In the genomic region with DNA sequence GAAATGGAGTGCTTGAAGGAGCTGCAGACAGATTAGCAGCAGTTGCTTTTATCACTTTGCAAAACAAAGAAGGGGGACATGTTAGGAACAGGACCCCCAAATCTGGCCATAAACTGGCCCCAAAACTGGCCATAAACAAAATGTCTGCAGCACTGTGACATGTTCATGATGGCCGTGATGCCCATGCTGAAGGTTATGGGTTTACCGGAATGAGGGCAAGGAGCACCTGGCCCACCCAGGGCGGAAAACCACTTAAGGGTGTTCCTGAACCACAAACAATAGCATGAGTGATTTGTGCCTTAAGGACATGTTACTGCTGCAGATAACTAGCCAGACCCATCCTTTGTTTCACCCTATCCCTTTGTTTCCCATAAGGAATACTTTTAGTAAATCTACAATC, we compare ENCODE assay signal across 23 cellular contexts.
DNase-seq lines count a peak whose midpoint lies in the region; ATAC-seq, FAIRE-seq and TF ChIP-seq lines count a peak whose summit lies in the region.
"Had no signal": no experiment of that assay in that cellular context is flagged by ENCODE, and none has a peak within 500 bp of the region (broad histone marks: within the 10 kb centered on the region; RNA-seq: fewer than 3 reads in every experiment).

No MANE protein-coding gene starts in this region.

- H3K9me3 ChIP-seq in HEK293 (ENCODE audit: control insufficient read depth, insufficient read depth, low read depth, low read length): no peaks in the 10 kb centered on the region
- peaks cover 21% of the 10 kb centered on the region for H3K9me3 ChIP-seq in K562 (replicated peaks; ENCODE audit: control insufficient read depth, insufficient read depth, low read depth, low read length)
- H3K9me3 ChIP-seq in endodermal cell (ENCODE audit: control insufficient read depth, low read length): peaks cover 93% of the 10 kb centered on the region
- H3K9me3 ChIP-seq: BE2C had no signal

- H3K4me2 ChIP-seq in K562 (ENCODE audit: insufficient read depth, low read length): no peak overlapping the region
- H3K4me2 ChIP-seq: BLaER1 had no signal

- H4K20me1 ChIP-seq in K562 (replicated peaks; ENCODE audit: control insufficient read depth, insufficient read depth, low read length): no peaks in the 10 kb centered on the region
- H4K20me1 ChIP-seq: BLaER1 had no signal

- no peak for TF ChIP-seq EP300 in K562 (IDR thresholded peaks at IDR 0.05; ENCODE audit: low read length)

- no peaks in the 10 kb centered on the region for H3K4me1 Mint-ChIP-seq in endodermal cell
- H3K4me1 Mint-ChIP-seq: CD14-positive monocyte; CD4-positive, alpha-beta memory T cell; CD4-positive, CD25-positive, alpha-beta regulatory T cell; CD8-positive, alpha-beta memory T cell had no signal

- no TSS peak for BruUV-seq in K562 (replicated peaks; lab: Mats Ljungman, UMichigan)

- H3K27ac Mint-ChIP-seq in endodermal cell: no peak overlapping the region
- H3K27ac Mint-ChIP-seq: CD14-positive monocyte; CD4-positive, alpha-beta memory T cell; CD4-positive, CD25-positive, alpha-beta regulatory T cell; CD8-positive, alpha-beta memory T cell had no signal

- FAIRE-seq in K562 (lab: Jason Lieb, UNC): no peak
- FAIRE-seq: A204.1, D721Med, G401.6, GM12891, GM19239 had no signal

- H3K27ac ChIP-seq in HEK293 (ENCODE audit: extremely low read depth, low read depth, low read length) (no peak overlapping the region), K562 (ENCODE audit: extremely low read depth, low read depth, low read length) (no peak overlapping the region), endodermal cell (ENCODE audit: low read depth, low read length) (no peak overlapping the region), caudate nucleus (ENCODE audit: low read depth, low read length) (no peak overlapping the region)
- H3K27ac ChIP-seq: BLaER1 had no signal

- H3K27me3 Mint-ChIP-seq in endodermal cell (ENCODE audit: insufficient read depth): no peaks in the 10 kb centered on the region
- H3K27me3 Mint-ChIP-seq: CD4-positive, alpha-beta memory T cell; CD4-positive, CD25-positive, alpha-beta regulatory T cell; CD8-positive, alpha-beta memory T cell had no signal

- H3K4me1 ChIP-seq in HEK293 (ENCODE audit: control insufficient read depth, insufficient read depth, low read length) (no peaks in the 10 kb centered on the region), K562 (replicated peaks in 1 of 2; ENCODE audit: control insufficient read depth in 2 of 2, insufficient read depth in 2 of 2, low read length in 2 of 2) (peaks cover 0 to 3% of the 10 kb centered on the region in 2 experiments; a peak in 2 of 5 replicates), endodermal cell (ENCODE audit: control insufficient read depth, insufficient read depth, low read length) (peaks cover 3% of the 10 kb centered on the region)
- H3K4me1 ChIP-seq: BE2C, BLaER1 had no signal

- TF ChIP-seq POLR2A in K562 (conservative IDR thresholded peaks at IDR 0.05): no peak

- peaks cover 76% of the 10 kb centered on the region for H3K9me3 Mint-ChIP-seq in endodermal cell

- in situ Hi-C loops in K562 (cut with MboI): no loop called here

- no peak for TF ChIP-seq RAD21 in K562 (CRISPR knock-in tag; conservative IDR thresholded peaks at IDR 0.05 in 1 of 2, IDR thresholded peaks at IDR 0.05 in 1 of 2)

- peaks cover 39% of the 10 kb centered on the region for H3K36me3 Mint-ChIP-seq in endodermal cell (ENCODE audit: low read depth)
- H3K36me3 Mint-ChIP-seq: CD14-positive monocyte; CD4-positive, alpha-beta memory T cell; CD4-positive, CD25-positive, alpha-beta regulatory T cell; CD8-positive, alpha-beta memory T cell had no signal

- CTCF ChIA-PET in HEK293 (lab: Yijun Ruan, JAX): no interaction called here
- CTCF ChIA-PET in K562 (lab: Yijun Ruan, JAX; ENCODE audit: low intra/inter-chr PET ratio): no interaction called here

- H3K27me3 ChIP-seq in K562 (ENCODE audit: control insufficient read depth in 2 of 2, insufficient read depth in 2 of 2, low read length in 2 of 2) (no peaks in the 10 kb centered on the region), endodermal cell (ENCODE audit: control insufficient read depth, insufficient read depth, low read length, poor library complexity, severe bottlenecking) (no peaks in the 10 kb centered on the region)
- H3K27me3 ChIP-seq: BE2C, BLaER1 had no signal

- no peak overlapping the region for H3K4me3 ChIP-seq in HEK293 (ENCODE audit: low read depth, low read length)
- no peak overlapping the region for H3K4me3 ChIP-seq in K562
- H3K4me3 ChIP-seq in endodermal cell (ENCODE audit: low read length): peak overlapping the region; percentile 41
- H3K4me3 ChIP-seq: BLaER1 had no signal

- intact Hi-C loops in K562 (cut with micrococcal nuclease): no loop called here

- no peak overlapping the region for H2AFZ ChIP-seq in K562 (ENCODE audit: low read depth, low read length)

- POLR2A ChIA-PET in HEK293 (lab: Yijun Ruan, JAX): no interaction called here
- POLR2A ChIA-PET in K562 (lab: Yijun Ruan, JAX): no interaction called here

- H3K4me3 Mint-ChIP-seq in endodermal cell: no peak overlapping the region
- H3K4me3 Mint-ChIP-seq: CD14-positive monocyte; CD4-positive, alpha-beta memory T cell; CD4-positive, CD25-positive, alpha-beta regulatory T cell; CD8-positive, alpha-beta memory T cell had no signal

- DNase-seq in K562 (ENCODE audit: extremely low read depth in 1 of 4, low spot score in 3 of 4) (no peak), endodermal cell (no peak), caudate nucleus (lab: John Stamatoyannopoulos, UW) (no peak), D341Med (ENCODE audit: low spot score) (no peak)
- DNase-seq: 8988T; ACHN; BE2C; C1 segment of cervical spinal cord; CD4-positive, alpha-beta memory T cell; CD4-positive, CD25-positive, alpha-beta regulatory T cell; CD8-positive, alpha-beta memory T cell; COR-L47; DMS79 treated with DMSO at 0.1 percent for 48 hours; GF-D8 had no signal

- H3K36me3 ChIP-seq in HEK293 (ENCODE audit: control insufficient read depth in 2 of 2, insufficient read depth in 1 of 2, low read length in 2 of 2) (no peaks in the 10 kb centered on the region), K562 (ENCODE audit: control insufficient read depth, insufficient read depth, low read length) (no peaks in the 10 kb centered on the region; the same call in 2 of the 3 replicates), endodermal cell (ENCODE audit: control insufficient read depth, insufficient read depth, low read length) (peaks cover 13% of the 10 kb centered on the region)
- H3K36me3 ChIP-seq: BE2C, BLaER1 had no signal

- H3K9ac ChIP-seq in K562 (ENCODE audit: insufficient read depth in 1 of 2, low read depth in 2 of 2, low read length in 2 of 2) (no peak overlapping the region), endodermal cell (ENCODE audit: extremely low read depth, low read length, poor library complexity, severe bottlenecking) (no peak overlapping the region)
- H3K9ac ChIP-seq: BLaER1 had no signal

- no peak for ATAC-seq in K562
- ATAC-seq in HG03039 (IDR thresholded peaks at IDR 0.05; ENCODE audit: unreplicated experiment): no peak

- H3K79me2 ChIP-seq in K562 (ENCODE audit: control insufficient read depth, insufficient read depth, low read length): no peaks in the 10 kb centered on the region

- TF ChIP-seq CTCF in HEK293 (tag by site-specific recombination; IDR thresholded peaks at IDR 0.05) (no peak), K562 (IDR thresholded peaks at IDR 0.05 in 2 of 3, conservative IDR thresholded peaks at IDR 0.05 in 1 of 3; ENCODE audit: insufficient read depth in 2 of 3, low read depth in 1 of 3, low read length in 3 of 3) (no peak), endodermal cell (conservative IDR thresholded peaks at IDR 0.05) (no peak)

- no peaks in the 10 kb centered on the region for H3K9me1 ChIP-seq in K562 (ENCODE audit: control insufficient read depth, insufficient read depth, low read length)

- WGBS in K562 (ENCODE audit: insufficient coverage, low coverage, missing lambda C conversion rate): 62% methylated on average over 3 of the region's 3 CpGs
- WGBS in endodermal cell (ENCODE audit: insufficient coverage in 1 of 2, insufficient read length in 1 of 2), 2 experiments: 61 to 63% methylated on average over 3 of the region's 3 CpGs

TF ChIP-seq in HEK293, 187 proteins besides CTCF, POLR2A, EP300 and RAD21 (continues in another document):
- no peak for TF ChIP-seq KLF8 (tag by site-specific recombination; IDR thresholded peaks at IDR 0.05)
- TF ChIP-seq HOXC10 (CRISPR knock-in tag; IDR thresholded peaks at IDR 0.05): no peak
- TF ChIP-seq SETDB1 (IDR thresholded peaks at IDR 0.05; ENCODE audit: insufficient read length, low read length): peak; percentile 57

TF ChIP-seq in K562, 482 proteins besides CTCF, POLR2A, EP300 and RAD21 (continues in another document):
- TF ChIP-seq KLF10 (CRISPR knock-in tag; IDR thresholded peaks at IDR 0.05) (no peak), LEF1 (IDR thresholded peaks at IDR 0.05) (no peak), TEAD4 (IDR thresholded peaks at IDR 0.05; ENCODE audit: low read length) (no peak), TEAD4 (CRISPR knock-in tag; IDR thresholded peaks at IDR 0.05; ENCODE audit: borderline replicate concordance) (no peak), FOXM1 (IDR thresholded peaks at IDR 0.05; ENCODE audit: low read depth) (no peak), FOXM1 (CRISPR knock-in tag; IDR thresholded peaks at IDR 0.05; ENCODE audit: low read depth) (no peak), SMC3 (conservative IDR thresholded peaks at IDR 0.05; ENCODE audit: insufficient read depth, low read depth, low read length) (no peak)
- TF ChIP-seq, protein P1, sequence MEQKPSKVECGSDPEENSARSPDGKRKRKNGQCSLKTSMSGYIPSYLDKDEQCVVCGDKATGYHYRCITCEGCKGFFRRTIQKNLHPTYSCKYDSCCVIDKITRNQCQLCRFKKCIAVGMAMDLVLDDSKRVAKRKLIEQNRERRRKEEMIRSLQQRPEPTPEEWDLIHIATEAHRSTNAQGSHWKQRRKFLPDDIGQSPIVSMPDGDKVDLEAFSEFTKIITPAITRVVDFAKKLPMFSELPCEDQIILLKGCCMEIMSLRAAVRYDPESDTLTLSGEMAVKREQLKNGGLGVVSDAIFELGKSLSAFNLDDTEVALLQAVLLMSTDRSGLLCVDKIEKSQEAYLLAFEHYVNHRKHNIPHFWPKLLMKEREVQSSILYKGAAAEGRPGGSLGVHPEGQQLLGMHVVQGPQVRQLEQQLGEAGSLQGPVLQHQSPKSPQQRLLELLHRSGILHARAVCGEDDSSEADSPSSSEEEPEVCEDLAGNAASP (IDR thresholded peaks at IDR 0.05): no peak
